21 cellular contexts compared by ENCODE assay signal in the genomic region with DNA sequence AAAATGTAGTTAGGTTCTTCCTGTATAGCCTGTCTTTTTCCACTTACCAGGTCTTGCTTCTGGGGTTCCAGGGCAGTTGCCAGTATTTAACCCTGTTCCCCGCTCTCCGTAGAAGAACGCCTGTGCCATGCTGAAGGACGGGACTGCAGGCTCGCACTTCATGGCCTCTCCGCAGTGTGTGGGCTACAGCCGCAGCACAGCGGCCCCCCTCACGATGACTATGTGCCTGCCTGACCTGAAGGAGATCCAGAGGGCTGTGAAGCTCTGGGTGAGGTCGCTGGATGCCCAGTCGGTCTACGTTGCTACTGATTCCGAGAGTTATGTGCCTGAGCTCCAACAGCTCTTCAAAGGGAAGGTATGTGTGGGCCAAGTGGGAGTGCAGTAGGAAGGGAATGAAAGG. TPM values are rescaled to one million over a fixed set of nuclear protein-coding genes. Genes with fewer than 3 reads are reported as not detected.
DNase-seq lines count a peak whose midpoint lies in the region; ATAC-seq and TF ChIP-seq lines count a peak whose summit lies in the region.
"Had no signal": no experiment of that assay in that cellular context is flagged by ENCODE, and none has a peak within 500 bp of the region (broad histone marks: within the 10 kb centered on the region; RNA-seq: fewer than 3 reads in every experiment).

No MANE protein-coding gene starts in this region.

- CTCF ChIA-PET in activated CD4-positive, alpha-beta memory T cell treated with anti-CD3 and anti-CD28 coated beads for 36 hours (lab: Charles Lee), result interaction anchor here (0.9 kb wide), 1 partner anchor 255 kb away, joined by 3 read pairs; no protein-coding TSS in a partner anchor

- no peak overlapping the region for H3K4me3 Mint-ChIP-seq in natural killer cell treated with Interleukin-12 subunit alpha and Interleukin-12 subunit beta and Interleukin-15 and Interleukin-18, amount 100 ng/mL, for 72 hours
- H3K4me3 Mint-ChIP-seq in natural killer cell (no peak overlapping the region), endothelial cell (ENCODE audit: unreplicated experiment) (peak overlapping the region; percentile 9)
- no peak overlapping the region for H3K4me3 Mint-ChIP-seq in activated CD4-positive, alpha-beta memory T cell treated with anti-CD3 and anti-CD28 coated beads for 36 hours
- H3K4me3 Mint-ChIP-seq: brain had no signal

- no peak overlapping the region for H3K14ac ChIP-seq in mesenchymal stem cell (ENCODE audit: low read length in 2 of 2)

- POLR2A ChIA-PET in activated CD4-positive, alpha-beta memory T cell treated with anti-CD3 and anti-CD28 coated beads for 36 hours (lab: Charles Lee), result interaction anchor here (0.8 to 3.4 kb wide), 2 partner anchors 55 to 505 kb away, joined by 3 to 36 read pairs; no protein-coding TSS in a partner anchor

- H3K27ac ChIP-seq in mesenchymal stem cell (ENCODE audit: low read length, poor library complexity, severe bottlenecking), result no peak overlapping the region
- H3K27ac ChIP-seq: C4-2B, epithelial cell of prostate, GM23248, parathyroid adenoma, right atrium auricular region, RWPE1, upper lobe of left lung had no signal

- H2AFZ ChIP-seq in mesenchymal stem cell (ENCODE audit: low read depth, low read length), result no peak overlapping the region
- H2AFZ ChIP-seq: GM23248, parathyroid adenoma had no signal

- no peak for DNase-seq in natural killer cell treated with Interleukin-12 subunit alpha and Interleukin-12 subunit beta and Interleukin-15 and Interleukin-18, amount 100 ng/mL, for 72 hours (ENCODE audit: low spot score)
- DNase-seq in natural killer cell (no peak), endothelial cell (ENCODE audit: low spot score) (no peak), mesenchymal stem cell (no peak), LoVo (ENCODE audit: low spot score) (no peak)
- DNase-seq in activated CD4-positive, alpha-beta memory T cell treated with anti-CD3 and anti-CD28 coated beads for 36 hours, result no peak
- DNase-seq: activated CD4-positive, CD25-positive, alpha-beta regulatory T cell treated with anti-CD3 and anti-CD28 coated beads, Interleukin-2, amount 50 U/mL, for 72 hours; EL; glutamatergic neuron; GM23248; NCI-H1694 treated with DMSO at 0.1 percent for 48 hours; spleen had no signal

- H3K9ac ChIP-seq in mesenchymal stem cell (ENCODE audit: low read length), result no peak overlapping the region
- H3K9ac ChIP-seq: GM23248, parathyroid adenoma had no signal

- H3K18ac ChIP-seq in mesenchymal stem cell (ENCODE audit: low read depth in 1 of 2, low read length in 2 of 2), result no peak overlapping the region

- no peak for ATAC-seq in natural killer cell treated with Interleukin-12 subunit alpha and Interleukin-12 subunit beta and Interleukin-15 and Interleukin-18, amount 100 ng/mL, for 72 hours
- ATAC-seq in natural killer cell (no peak), HG03520 (IDR thresholded peaks at IDR 0.05; ENCODE audit: unreplicated experiment) (no peak)
- ATAC-seq: GM12878 had no signal

- peak overlapping the region; percentile 99 to 100 for H3K27ac Mint-ChIP-seq in natural killer cell treated with Interleukin-12 subunit alpha and Interleukin-12 subunit beta and Interleukin-15 and Interleukin-18, amount 100 ng/mL, for 72 hours
- H3K27ac Mint-ChIP-seq in natural killer cell (peak overlapping the region in 1 of 2 donors; percentile 69), endothelial cell (ENCODE audit: unreplicated experiment) (peak overlapping the region; percentile 79)
- peak overlapping the region; percentile 97 for H3K27ac Mint-ChIP-seq in activated CD4-positive, alpha-beta memory T cell treated with anti-CD3 and anti-CD28 coated beads for 36 hours
- H3K27ac Mint-ChIP-seq: brain had no signal

- TF ChIP-seq CTCF in natural killer cell (IDR thresholded peaks at IDR 0.05) (no peak), endothelial cell (IDR thresholded peaks at IDR 0.05; ENCODE audit: unreplicated experiment) (no peak)

- no peak overlapping the region for H2AK5ac ChIP-seq in mesenchymal stem cell (ENCODE audit: low read length, severe bottlenecking)

- H3K79me1 ChIP-seq in mesenchymal stem cell (replicated peaks; ENCODE audit: low read length, poor library complexity, severe bottlenecking), result peaks cover 18% of the 10 kb centered on the region

- H3K4me2 ChIP-seq in mesenchymal stem cell (ENCODE audit: low read length, poor library complexity, severe bottlenecking), result no peak overlapping the region

- H3K36me3 ChIP-seq in mesenchymal stem cell (ENCODE audit: control insufficient read depth in 1 of 2, insufficient read depth in 2 of 2, low read depth in 1 of 2, low read length in 2 of 2), result peaks cover 66 to 87% of the 10 kb centered on the region in 2 experiments

- H2BK15ac ChIP-seq in mesenchymal stem cell (ENCODE audit: low read depth, poor library complexity, severe bottlenecking), result no peak overlapping the region

- no peaks in the 10 kb centered on the region for H3K4me1 ChIP-seq in mesenchymal stem cell (ENCODE audit: control insufficient read depth, insufficient read depth, low read depth, low read length)

- no peak overlapping the region for H3K23ac ChIP-seq in mesenchymal stem cell (ENCODE audit: low read length in 2 of 2)

- no peak overlapping the region for H2BK120ac ChIP-seq in mesenchymal stem cell (ENCODE audit: low read depth, low read length)

- no peak overlapping the region for H3K4me3 ChIP-seq in mesenchymal stem cell (ENCODE audit: insufficient read depth in 1 of 2, low read depth in 1 of 2, low read length in 2 of 2)
- H3K4me3 ChIP-seq: GM12878, GM23248, right atrium auricular region, spleen, upper lobe of left lung had no signal

- intact Hi-C loops in natural killer cell (cut with micrococcal nuclease), result no loop called here
- intact Hi-C loops in activated CD4-positive, alpha-beta memory T cell treated with anti-CD3 and anti-CD28 coated beads for 36 hours (cut with micrococcal nuclease), result no loop called here

- H3K27me3 Mint-ChIP-seq in natural killer cell treated with Interleukin-12 subunit alpha and Interleukin-12 subunit beta and Interleukin-15 and Interleukin-18, amount 100 ng/mL, for 72 hours, result no peaks in the 10 kb centered on the region
- H3K27me3 Mint-ChIP-seq in natural killer cell (ENCODE audit: low read depth in 2 of 2) (no peaks in the 10 kb centered on the region), endothelial cell (ENCODE audit: unreplicated experiment) (peaks cover 8% of the 10 kb centered on the region)
- H3K27me3 Mint-ChIP-seq in activated CD4-positive, alpha-beta memory T cell treated with anti-CD3 and anti-CD28 coated beads for 36 hours, result no peaks in the 10 kb centered on the region
- H3K27me3 Mint-ChIP-seq: brain had no signal

- H3K4me1 Mint-ChIP-seq in natural killer cell treated with Interleukin-12 subunit alpha and Interleukin-12 subunit beta and Interleukin-15 and Interleukin-18, amount 100 ng/mL, for 72 hours (ENCODE audit: low read depth in 2 of 2), result peaks cover 20 to 23% of the 10 kb centered on the region in 2 donors
- H3K4me1 Mint-ChIP-seq in natural killer cell, result peaks cover 12 to 21% of the 10 kb centered on the region in 2 donors
- peaks cover 53% of the 10 kb centered on the region for H3K4me1 Mint-ChIP-seq in activated CD4-positive, alpha-beta memory T cell treated with anti-CD3 and anti-CD28 coated beads for 36 hours (ENCODE audit: low read depth)
- H3K4me1 Mint-ChIP-seq in endothelial cell (ENCODE audit: unreplicated experiment), result peaks cover 17% of the 10 kb centered on the region
- H3K4me1 Mint-ChIP-seq: brain had no signal

- H2BK5ac ChIP-seq in mesenchymal stem cell (ENCODE audit: low read depth, low read length, poor library complexity, severe bottlenecking), result no peak overlapping the region

- H3K4ac ChIP-seq in mesenchymal stem cell (ENCODE audit: low read depth in 1 of 2, low read length in 2 of 2), result no peak overlapping the region

- WGBS in mesenchymal stem cell, result 96% methylated on average over 13 of the region's 13 CpGs

- H3K9me3 Mint-ChIP-seq in natural killer cell treated with Interleukin-12 subunit alpha and Interleukin-12 subunit beta and Interleukin-15 and Interleukin-18, amount 100 ng/mL, for 72 hours, result no peaks in the 10 kb centered on the region
- H3K9me3 Mint-ChIP-seq in natural killer cell (no peaks in the 10 kb centered on the region), endothelial cell (ENCODE audit: unreplicated experiment) (no peaks in the 10 kb centered on the region)
- no peaks in the 10 kb centered on the region for H3K9me3 Mint-ChIP-seq in activated CD4-positive, alpha-beta memory T cell treated with anti-CD3 and anti-CD28 coated beads for 36 hours
- H3K9me3 Mint-ChIP-seq: brain had no signal

- no peak overlapping the region for H4K91ac ChIP-seq in mesenchymal stem cell (ENCODE audit: low read length)

- no peaks in the 10 kb centered on the region for H3K9me3 ChIP-seq in mesenchymal stem cell (ENCODE audit: control insufficient read depth, low read length)
- H3K9me3 ChIP-seq: right atrium auricular region, spleen, upper lobe of left lung had no signal

- H3K36me3 Mint-ChIP-seq in natural killer cell treated with Interleukin-12 subunit alpha and Interleukin-12 subunit beta and Interleukin-15 and Interleukin-18, amount 100 ng/mL, for 72 hours, result peaks cover 17% of the 10 kb centered on the region
- H3K36me3 Mint-ChIP-seq in natural killer cell, result peaks cover 11% of the 10 kb centered on the region
- peaks cover 65% of the 10 kb centered on the region for H3K36me3 Mint-ChIP-seq in activated CD4-positive, alpha-beta memory T cell treated with anti-CD3 and anti-CD28 coated beads for 36 hours
- H3K36me3 Mint-ChIP-seq in endothelial cell (ENCODE audit: low read depth, unreplicated experiment), result peaks cover 44% of the 10 kb centered on the region

- H2BK12ac ChIP-seq in mesenchymal stem cell (ENCODE audit: low read length in 2 of 2), result no peak overlapping the region

- H3K27me3 ChIP-seq in mesenchymal stem cell (ENCODE audit: control insufficient read depth in 1 of 2, insufficient read depth in 1 of 2, low read length in 2 of 2), result no peaks in the 10 kb centered on the region
- H3K27me3 ChIP-seq: right atrium auricular region, spleen, upper lobe of left lung had no signal

- H4K8ac ChIP-seq in mesenchymal stem cell (ENCODE audit: low read length), result no peak overlapping the region

RNA-seq across cellular contexts. Expression of a gene that starts 23.0 kb away (rescaled TPM):
- total RNA-seq in natural killer cell treated with Interleukin-12 subunit alpha and Interleukin-12 subunit beta and Interleukin-15 and Interleukin-18, amount 100 ng/mL, for 72 hours, result 10 to 100 TPM; 36.6 to 50.0 TPM
- 10 to 100 TPM in 2 of 3 donors, 1 to 10 TPM in 1; 9.7 to 14.5 (median 13.2) TPM for total RNA-seq in natural killer cell
- 10 to 100 TPM; 48.4 to 48.5 TPM for total RNA-seq in activated CD4-positive, alpha-beta memory T cell treated with anti-CD3 and anti-CD28 coated beads for 36 hours
- total RNA-seq in endothelial cell (ENCODE audit: unreplicated experiment), result 43.5 TPM
- 59.1 TPM for polyA plus RNA-seq in mesenchymal stem cell (2013, experiment 1 of 2)
- polyA plus RNA-seq in mesenchymal stem cell (2013, experiment 2 of 2), result 60.0 TPM

RNA-seq across cellular contexts. Expression of a gene that starts 23.2 kb away (rescaled TPM):
- 10 to 100 TPM; 32.8 to 39.4 TPM for total RNA-seq in natural killer cell treated with Interleukin-12 subunit alpha and Interleukin-12 subunit beta and Interleukin-15 and Interleukin-18, amount 100 ng/mL, for 72 hours
- total RNA-seq in natural killer cell, result 10 to 100 TPM; 13.5 to 16.6 (median 15.1) TPM
- total RNA-seq in activated CD4-positive, alpha-beta memory T cell treated with anti-CD3 and anti-CD28 coated beads for 36 hours, result 10 to 100 TPM; 93.9 to 95.6 TPM
- 23.7 TPM for total RNA-seq in endothelial cell (ENCODE audit: unreplicated experiment)
- 16.6 TPM for polyA plus RNA-seq in mesenchymal stem cell (2013, experiment 1 of 2)
- 16.8 TPM for polyA plus RNA-seq in mesenchymal stem cell (2013, experiment 2 of 2)

RNA-seq across cellular contexts. Expression of a gene that starts 46.7 kb away (rescaled TPM):
- total RNA-seq in natural killer cell treated with Interleukin-12 subunit alpha and Interleukin-12 subunit beta and Interleukin-15 and Interleukin-18, amount 100 ng/mL, for 72 hours, result 10 to 100 TPM; 51.3 to 61.2 TPM
- total RNA-seq in natural killer cell, result 10 to 100 TPM; 10.2 to 14.3 (median 13.2) TPM
- total RNA-seq in activated CD4-positive, alpha-beta memory T cell treated with anti-CD3 and anti-CD28 coated beads for 36 hours, result 10 to 100 TPM; 38.9 to 39.4 TPM
- 34.7 TPM for total RNA-seq in endothelial cell (ENCODE audit: unreplicated experiment)
- 34.9 TPM for polyA plus RNA-seq in mesenchymal stem cell (2013, experiment 1 of 2)
- polyA plus RNA-seq in mesenchymal stem cell (2013, experiment 2 of 2), result 34.4 TPM
